In the genomic region with DNA sequence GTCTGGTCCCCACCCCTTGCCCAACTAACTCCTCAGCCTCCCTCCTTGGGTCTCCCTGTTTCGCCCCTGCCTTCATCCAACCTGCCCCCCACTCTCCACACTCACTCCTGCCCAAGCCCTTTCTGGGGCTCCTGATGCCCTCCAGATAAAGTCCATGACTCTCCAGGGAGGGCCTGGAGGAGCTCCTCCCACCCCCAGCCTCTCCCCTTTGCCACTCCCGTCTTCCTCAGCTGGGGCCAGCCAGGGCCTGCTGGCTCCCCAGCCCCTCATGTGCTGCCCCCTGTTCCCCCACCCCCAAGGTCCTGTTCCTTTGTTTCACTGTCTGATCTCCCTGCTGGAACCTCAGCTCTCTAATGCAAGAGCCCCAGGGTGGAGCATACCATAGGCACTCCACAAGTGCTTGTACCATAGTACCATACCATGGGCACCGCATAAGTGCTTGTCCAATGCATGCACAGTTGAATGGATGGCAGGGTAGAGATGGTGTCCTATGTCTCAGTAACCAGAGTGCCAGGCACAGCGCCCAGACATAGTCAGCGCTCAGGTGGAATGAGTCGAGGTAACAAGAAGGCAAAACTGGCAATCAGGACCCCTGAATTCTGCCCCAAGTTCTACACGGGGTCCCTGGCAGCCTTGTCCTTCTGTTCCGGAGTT, we compare ENCODE assay signal across 11 cellular contexts. TPM values are rescaled to one million over a fixed set of nuclear protein-coding genes. Genes with fewer than 3 reads are reported as not detected.
DNase-seq lines count a peak whose midpoint lies in the region; ATAC-seq and TF ChIP-seq lines count a peak whose summit lies in the region.
"Had no signal": no experiment of that assay in that cellular context is flagged by ENCODE, and none has a peak within 500 bp of the region (broad histone marks: within the 10 kb centered on the region; RNA-seq: fewer than 3 reads in every experiment).

No MANE protein-coding gene starts in this region.

- peak; percentile 30 for DNase-seq in Right ventricle myocardium superior
- no peak for DNase-seq in cardiac septum (ENCODE audit: low spot score)
- no peak for DNase-seq in central memory CD8-positive, alpha-beta T cell (ENCODE audit: low spot score in 2 of 2)
- no peak for DNase-seq in vagina (ENCODE audit: extremely low spot score in 2 of 2)
- no peak for DNase-seq in NCI-H2171 (lab: John Stamatoyannopoulos, UW)
- DNase-seq in activated T-cell treated with anti-CD3 and anti-CD28 coated beads, Interleukin-2, amount 50 U/mL, for 24 hours: no peak
- no peak for DNase-seq in NCI-H1930 (lab: John Stamatoyannopoulos, UW)
- DNase-seq: activated gamma-delta T cell, COR-L47, NCI-H2029 had no signal

- H3K9me3 Mint-ChIP-seq in central memory CD8-positive, alpha-beta T cell: no peaks in the 10 kb centered on the region
- no peaks in the 10 kb centered on the region for H3K9me3 Mint-ChIP-seq in activated T-cell treated with anti-CD3 and anti-CD28 coated beads, Interleukin-2, amount 50 U/mL, for 24 hours

- H3K4me3 ChIP-seq in mucosa of stomach (ENCODE audit: low read length) (peak overlapping the region; percentile 75), vagina (peak overlapping the region; percentile 85 to 99)

- H3K27me3 Mint-ChIP-seq in central memory CD8-positive, alpha-beta T cell: no peaks in the 10 kb centered on the region
- peaks cover 4% of the 10 kb centered on the region for H3K27me3 Mint-ChIP-seq in activated T-cell treated with anti-CD3 and anti-CD28 coated beads, Interleukin-2, amount 50 U/mL, for 24 hours

- no peaks in the 10 kb centered on the region for H3K36me3 ChIP-seq in mucosa of stomach (ENCODE audit: control insufficient read depth, insufficient read depth, low read length)
- no peaks in the 10 kb centered on the region for H3K36me3 ChIP-seq in vagina

- H3K9ac ChIP-seq in mucosa of stomach (ENCODE audit: low read length): peak overlapping the region; percentile 22

- H3K27ac ChIP-seq in vagina: peak overlapping the region; percentile 98

- no peak for TF ChIP-seq POLR2A in vagina (IDR thresholded peaks at IDR 0.05)

- peaks cover 7% of the 10 kb centered on the region for H3K4me1 Mint-ChIP-seq in central memory CD8-positive, alpha-beta T cell
- H3K4me1 Mint-ChIP-seq in activated T-cell treated with anti-CD3 and anti-CD28 coated beads, Interleukin-2, amount 50 U/mL, for 24 hours (ENCODE audit: low read depth): peaks cover 10% of the 10 kb centered on the region

- H3K4me1 ChIP-seq in mucosa of stomach (ENCODE audit: control insufficient read depth, insufficient read depth, low read length) (peaks cover 53% of the 10 kb centered on the region), vagina (peaks cover 55% of the 10 kb centered on the region)

- H3K9me3 ChIP-seq in mucosa of stomach (ENCODE audit: control insufficient read depth, low read length): no peaks in the 10 kb centered on the region
- H3K9me3 ChIP-seq in vagina: no peaks in the 10 kb centered on the region

- intact Hi-C loops in Right ventricle myocardium superior (cut with DNase I): loop anchor here (5.0 kb wide), 2 partner anchors 33 to 208 kb away; no protein-coding TSS in a partner anchor
- intact Hi-C loops in cardiac septum (cut with DNase I): loop anchor here (5.0 kb wide), 2 partner anchors 33 to 353 kb away; no protein-coding TSS in a partner anchor
- intact Hi-C loops in vagina (cut with DNase I): no loop called here

- TF ChIP-seq CTCF in vagina (IDR thresholded peaks at IDR 0.05): no peak

- peak overlapping the region; percentile 23 for H3K27ac Mint-ChIP-seq in central memory CD8-positive, alpha-beta T cell (ENCODE audit: low read depth)
- no peak overlapping the region for H3K27ac Mint-ChIP-seq in activated T-cell treated with anti-CD3 and anti-CD28 coated beads, Interleukin-2, amount 50 U/mL, for 24 hours

- no peak for ATAC-seq in Right ventricle myocardium superior (ENCODE audit: poor library complexity)
- no peak for ATAC-seq in central memory CD8-positive, alpha-beta T cell (replicated peaks; ENCODE audit: extremely low read depth, poor library complexity, severe bottlenecking)

- H3K4me3 Mint-ChIP-seq in central memory CD8-positive, alpha-beta T cell: peak overlapping the region; percentile 82
- H3K4me3 Mint-ChIP-seq in activated T-cell treated with anti-CD3 and anti-CD28 coated beads, Interleukin-2, amount 50 U/mL, for 24 hours: no peak overlapping the region

- peaks cover 8% of the 10 kb centered on the region for H3K36me3 Mint-ChIP-seq in central memory CD8-positive, alpha-beta T cell (ENCODE audit: insufficient read depth)
- H3K36me3 Mint-ChIP-seq in activated T-cell treated with anti-CD3 and anti-CD28 coated beads, Interleukin-2, amount 50 U/mL, for 24 hours (ENCODE audit: low read depth): peaks cover 2% of the 10 kb centered on the region

- H3K27me3 ChIP-seq in mucosa of stomach (ENCODE audit: control insufficient read depth, insufficient read depth, low read length): no peaks in the 10 kb centered on the region
- H3K27me3 ChIP-seq in vagina: no peaks in the 10 kb centered on the region

RNA-seq across cellular contexts. Expression of a gene that starts 1.5 kb away (rescaled TPM):
- total RNA-seq in Right ventricle myocardium superior (201 TPM), cardiac septum (87.6 TPM), vagina (34.1 TPM)

RNA-seq across cellular contexts. Expression of a gene that starts 4.7 kb away (rescaled TPM):
- total RNA-seq in Right ventricle myocardium superior (8.0 TPM), cardiac septum (6.4 TPM), vagina (18.9 TPM)

RNA-seq across cellular contexts. Expression of a gene that starts 17.5 kb away (rescaled TPM):
- total RNA-seq in Right ventricle myocardium superior (31.2 TPM), cardiac septum (19.8 TPM), vagina (27.5 TPM)

RNA-seq across cellular contexts. Expression of a gene that starts 30.9 kb away (rescaled TPM):
- total RNA-seq in Right ventricle myocardium superior: 8.0 TPM
- total RNA-seq in cardiac septum: 3.3 TPM
- total RNA-seq in vagina: 9.8 TPM
